In the genomic region with DNA sequence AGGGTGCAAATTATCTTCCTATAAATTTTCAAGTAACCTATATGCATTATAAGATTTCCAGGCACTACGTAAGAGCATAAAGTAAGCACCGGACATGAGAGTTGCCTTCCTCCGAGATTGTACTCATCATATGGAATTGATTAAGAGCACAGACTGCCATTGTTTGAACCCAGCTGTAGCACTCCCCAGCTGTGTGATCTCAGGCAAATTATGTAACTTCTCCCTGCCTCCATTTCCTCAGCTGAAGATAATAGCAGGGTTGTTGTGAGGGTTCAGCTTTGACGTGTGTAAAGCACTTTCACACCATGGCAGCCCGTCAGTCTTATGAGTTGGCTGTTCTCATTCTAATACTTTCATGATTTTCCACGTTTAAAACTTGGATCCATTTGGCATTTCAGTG, we compare ENCODE assay signal across 31 cellular contexts.
DNase-seq lines count a peak whose midpoint lies in the region; ATAC-seq and TF ChIP-seq lines count a peak whose summit lies in the region.
"Had no signal": no experiment of that assay in that cellular context is flagged by ENCODE, and none has a peak within 500 bp of the region (broad histone marks: within the 10 kb centered on the region; RNA-seq: fewer than 3 reads in every experiment).

No MANE protein-coding gene starts in this region.

- H3K79me2 ChIP-seq in neural cell (replicated peaks; ENCODE audit: insufficient read depth, low read length) = no peaks in the 10 kb centered on the region
- no peaks in the 10 kb centered on the region for H3K79me2 ChIP-seq in mammary epithelial cell (ENCODE audit: insufficient read depth, low read length)
- H3K79me2 ChIP-seq: parathyroid adenoma had no signal

- WGBS in heart right ventricle, 2 donors = 75 to 78% methylated on average over 6 of the region's 6 CpGs
- 78% methylated on average over 5 of the region's 6 CpGs for WGBS in mammary epithelial cell (ENCODE audit: low coverage, missing lambda C conversion rate)

- H3K27ac ChIP-seq in angular gyrus (ENCODE audit: low read depth, low read length) (peak overlapping the region; percentile 10), heart right ventricle (peak overlapping the region in 6 of 10 donors; percentile 62 to 80 (median 78)), neural cell (ENCODE audit: low read length) (peak overlapping the region; percentile 36), mammary epithelial cell (ENCODE audit: insufficient read depth, low read depth, low read length) (no peak overlapping the region)
- H3K27ac ChIP-seq: A549, parathyroid adenoma, right lobe of liver, stomach, tibial nerve, VCaP had no signal

- H3K9me3 ChIP-seq in heart right ventricle (no peaks in the 10 kb centered on the region), neural cell (ENCODE audit: low read length) (no peaks in the 10 kb centered on the region), mammary epithelial cell (replicated peaks; ENCODE audit: insufficient read depth, low read length) (no peaks in the 10 kb centered on the region)
- H3K9me3 ChIP-seq: A549, BE2C, right lobe of liver, stomach, tibial nerve had no signal

- CTCF ChIA-PET in mammary epithelial cell (lab: Charles Lee; ENCODE audit: low non-redundant PET) = no interaction called here

- peak; percentile 22 for TF ChIP-seq EP300 in neural cell (conservative IDR thresholded peaks at IDR 0.05; ENCODE audit: poor library complexity, severe bottlenecking)

- H3F3A ChIP-seq in neural cell (ENCODE audit: insufficient read depth, low read length, poor library complexity, severe bottlenecking) = no peaks in the 10 kb centered on the region

- H2AFZ ChIP-seq in neural cell (ENCODE audit: low read depth, low read length) = peak overlapping the region; percentile 5
- no peak overlapping the region for H2AFZ ChIP-seq in mammary epithelial cell (ENCODE audit: low read depth, low read length)
- H2AFZ ChIP-seq: parathyroid adenoma had no signal

- dilution Hi-C loops in mammary epithelial cell (cut with HindIII; ENCODE audit: low sequenced_read_pairs) = no loop called here

- H3K27me3 ChIP-seq in heart right ventricle (no peaks in the 10 kb centered on the region), neural cell (ENCODE audit: insufficient read depth, low read depth, low read length) (no peaks in the 10 kb centered on the region), mammary epithelial cell (ENCODE audit: insufficient read depth, low read length) (peaks cover 2% of the 10 kb centered on the region)
- H3K27me3 ChIP-seq: BE2C, right lobe of liver, stomach, tibial nerve had no signal

- ATAC-seq in heart right ventricle (peak in 6 of 8 donors; percentile 8 to 40 (median 26)), HG02678 (IDR thresholded peaks at IDR 0.05; ENCODE audit: unreplicated experiment) (no peak), HG03045 (IDR thresholded peaks at IDR 0.05; ENCODE audit: unreplicated experiment) (no peak)
- ATAC-seq: A549; activated naive CD4-positive, alpha-beta T cell treated with anti-CD3 and anti-CD28 coated beads, Interleukin-2, amount 50 U/mL, for 72 hours; HCT116; HepG2; right lobe of liver had no signal

- H3K4me2 ChIP-seq in neural cell (ENCODE audit: low read length) (no peak overlapping the region), mammary epithelial cell (ENCODE audit: insufficient read depth, low read depth, low read length) (no peak overlapping the region)
- H3K4me2 ChIP-seq: A549 had no signal

- intact Hi-C loops in heart right ventricle (cut with DNase I) (no loop called here), mammary epithelial cell (cut with micrococcal nuclease) (no loop called here)

- no peak for TF ChIP-seq RAD21 in neural cell (conservative IDR thresholded peaks at IDR 0.05)

- H3K4me3 ChIP-seq in AG10803 (ENCODE audit: low read length) (no peak overlapping the region), heart right ventricle (no peak overlapping the region), neural cell (ENCODE audit: low read length) (no peak overlapping the region), mammary epithelial cell (replicated peaks in 1 of 3; ENCODE audit: insufficient read depth in 1 of 3, low read depth in 2 of 3, low read length in 3 of 3) (no peak overlapping the region)
- H3K4me3 ChIP-seq: A549, lung, right lobe of liver, stomach, tibial nerve had no signal

- DNase-seq in AG10803 (ENCODE audit: low read depth) (peak; percentile 29), heart right ventricle (no peak), mammary epithelial cell (no peak)
- DNase-seq in effector CD8-positive, alpha-beta T cell (lab: John Stamatoyannopoulos, UW) = no peak
- DNase-seq: activated CD4-positive, alpha-beta T cell treated with anti-CD3 and anti-CD28 coated beads for 48 hours; activated effector memory CD4-positive, alpha-beta T cell treated with Interleukin-2 at 50 U/mL for 16 hours; BE2C; CD8-positive, alpha-beta memory T cell; kidney glomerular epithelial cell; MM.1S; NCI-H2081; NCI-H69; nephron progenitor cell; right lobe of liver; SIG-M5; stimulated activated CD4-positive, alpha-beta T cell treated with anti-CD3 and anti-CD28 coated beads, Interleukin-12 subunit alpha, Interleukin-12 subunit beta, amount 100 ng/mL, for 4 hours; stimulated activated CD4-positive, alpha-beta T cell treated with anti-CD3 and anti-CD28 coated beads, Interleukin-2, amount 100 ng/mL, for 48 hours; stomach; T-helper 9 cell had no signal

- H3K9ac ChIP-seq in neural cell (ENCODE audit: low read length) = no peak overlapping the region
- H3K9ac ChIP-seq in mammary epithelial cell (ENCODE audit: insufficient read depth, low read length) = no peak overlapping the region
- H3K9ac ChIP-seq: parathyroid adenoma had no signal

- H3K36me3 ChIP-seq in heart right ventricle (no peaks in the 10 kb centered on the region), neural cell (ENCODE audit: insufficient read depth, low read length) (no peaks in the 10 kb centered on the region), mammary epithelial cell (ENCODE audit: insufficient read depth, low read length) (no peaks in the 10 kb centered on the region)
- H3K36me3 ChIP-seq: BE2C, right lobe of liver, stomach, tibial nerve had no signal

- no TSS peak for BruUV-seq in mammary epithelial cell (replicated peaks; lab: Mats Ljungman, UMichigan)

- in situ Hi-C loops in mammary epithelial cell (cut with MboI; ENCODE audit: low sequenced_read_pairs in 2 of 2) = no loop called here

- H4K20me1 ChIP-seq in neural cell (ENCODE audit: insufficient read depth) (no peaks in the 10 kb centered on the region), mammary epithelial cell (ENCODE audit: insufficient read depth, low read length) (no peaks in the 10 kb centered on the region)

- TF ChIP-seq CTCF in AG10803 (conservative IDR thresholded peaks at IDR 0.05; ENCODE audit: low read length) (no peak), heart right ventricle (IDR thresholded peaks at IDR 0.05) (no peak), neural cell (IDR thresholded peaks at IDR 0.05; ENCODE audit: poor library complexity, severe bottlenecking) (no peak), mammary epithelial cell (conservative IDR thresholded peaks at IDR 0.05 in 1 of 2, IDR thresholded peaks at IDR 0.05 in 1 of 2; ENCODE audit: extremely low read depth in 1 of 2, insufficient read depth in 1 of 2, low read depth in 1 of 2, low read length in 2 of 2) (no peak)

- no peaks in the 10 kb centered on the region for H3K9me2 ChIP-seq in neural cell (ENCODE audit: insufficient read depth, low read length)

- peaks cover 0 to 58% (median 28%) of the 10 kb centered on the region in 9 donors for H3K4me1 ChIP-seq in heart right ventricle
- no peaks in the 10 kb centered on the region for H3K4me1 ChIP-seq in mammary epithelial cell (ENCODE audit: insufficient read depth, low read length)
- H3K4me1 ChIP-seq: BE2C, parathyroid adenoma had no signal

TF ChIP-seq in neural cell, 6 proteins besides CTCF, POLR2A, EP300 and RAD21:
- peak; percentile 61 for TF ChIP-seq POLR2AphosphoS5 (IDR thresholded peaks at IDR 0.05)
- no peak for TF ChIP-seq MXI1 (conservative IDR thresholded peaks at IDR 0.05; ENCODE audit: poor library complexity, severe bottlenecking)
- TF ChIP-seq, protein P1, sequence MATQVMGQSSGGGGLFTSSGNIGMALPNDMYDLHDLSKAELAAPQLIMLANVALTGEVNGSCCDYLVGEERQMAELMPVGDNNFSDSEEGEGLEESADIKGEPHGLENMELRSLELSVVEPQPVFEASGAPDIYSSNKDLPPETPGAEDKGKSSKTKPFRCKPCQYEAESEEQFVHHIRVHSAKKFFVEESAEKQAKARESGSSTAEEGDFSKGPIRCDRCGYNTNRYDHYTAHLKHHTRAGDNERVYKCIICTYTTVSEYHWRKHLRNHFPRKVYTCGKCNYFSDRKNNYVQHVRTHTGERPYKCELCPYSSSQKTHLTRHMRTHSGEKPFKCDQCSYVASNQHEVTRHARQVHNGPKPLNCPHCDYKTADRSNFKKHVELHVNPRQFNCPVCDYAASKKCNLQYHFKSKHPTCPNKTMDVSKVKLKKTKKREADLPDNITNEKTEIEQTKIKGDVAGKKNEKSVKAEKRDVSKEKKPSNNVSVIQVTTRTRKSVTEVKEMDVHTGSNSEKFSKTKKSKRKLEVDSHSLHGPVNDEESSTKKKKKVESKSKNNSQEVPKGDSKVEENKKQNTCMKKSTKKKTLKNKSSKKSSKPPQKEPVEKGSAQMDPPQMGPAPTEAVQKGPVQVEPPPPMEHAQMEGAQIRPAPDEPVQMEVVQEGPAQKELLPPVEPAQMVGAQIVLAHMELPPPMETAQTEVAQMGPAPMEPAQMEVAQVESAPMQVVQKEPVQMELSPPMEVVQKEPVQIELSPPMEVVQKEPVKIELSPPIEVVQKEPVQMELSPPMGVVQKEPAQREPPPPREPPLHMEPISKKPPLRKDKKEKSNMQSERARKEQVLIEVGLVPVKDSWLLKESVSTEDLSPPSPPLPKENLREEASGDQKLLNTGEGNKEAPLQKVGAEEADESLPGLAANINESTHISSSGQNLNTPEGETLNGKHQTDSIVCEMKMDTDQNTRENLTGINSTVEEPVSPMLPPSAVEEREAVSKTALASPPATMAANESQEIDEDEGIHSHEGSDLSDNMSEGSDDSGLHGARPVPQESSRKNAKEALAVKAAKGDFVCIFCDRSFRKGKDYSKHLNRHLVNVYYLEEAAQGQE (IDR thresholded peaks at IDR 0.05; ENCODE audit: borderline replicate concordance) = no peak

Comparison
In these comparisons a context has a peak if more than half of its experiments do, and no peak if none do; other contexts are left out.
1. ATAC-seq: peak in heart right ventricle (6 of 8); none in HG02678 (single experiment) and HG03045 (single experiment).